Comparison of ENCODE assay signal across 25 cellular contexts in genomic region chr1:30900931-30901560, GRCh38. TPM values are rescaled to one million over a fixed set of nuclear protein-coding genes. Genes with fewer than 3 reads are reported as not detected.
A peak's percentile ranks its signal among the peaks of the same experiment; 100 is the strongest.
DNase-seq lines count a peak whose midpoint lies in the region; ATAC-seq, FAIRE-seq and TF ChIP-seq lines count a peak whose summit lies in the region.
"Had no signal": no experiment of that assay in that cellular context is flagged by ENCODE, and none has a peak within 500 bp of the region (broad histone marks: within the 10 kb centered on the region; RNA-seq: fewer than 3 reads in every experiment).

No MANE protein-coding gene starts in this region.

- FAIRE-seq in GM12892 (lab: Jason Lieb, UNC): no peak
- FAIRE-seq: GM19239 had no signal

- H3K36me3 ChIP-seq in stomach: no peaks in the 10 kb centered on the region

- peaks cover 24 to 76% (median 49%) of the 10 kb centered on the region in 4 donors for H3K4me1 ChIP-seq in stomach

- H3K4me3 ChIP-seq in stomach: no peak overlapping the region
- H3K4me3 ChIP-seq: body of pancreas, GM23338, skin epidermis had no signal

- intact Hi-C loops in stomach (cut with DNase I; ENCODE audit: low total_unique reads): no loop called here

- 71 to 90% (median 73%) methylated on average over 3 of the region's 3 CpGs for WGBS in stomach, 5 donors

- H3K27me3 ChIP-seq in stomach: no peaks in the 10 kb centered on the region
- H3K27me3 ChIP-seq: body of pancreas had no signal

- H3K27ac ChIP-seq in VCaP (peak overlapping the region; percentile 42; the same call in 1 of the 2 replicates), stomach (peak overlapping the region in 4 of 5 donors; percentile 66 to 85 (median 80))

- no peak for TF ChIP-seq EP300 in stomach (IDR thresholded peaks at IDR 0.05)

- ATAC-seq in HG02884 (IDR thresholded peaks at IDR 0.05; ENCODE audit: unreplicated experiment) (no peak), GM18907 (IDR thresholded peaks at IDR 0.05; ENCODE audit: unreplicated experiment) (no peak), GM18520 (IDR thresholded peaks at IDR 0.05; ENCODE audit: unreplicated experiment) (no peak)
- ATAC-seq: body of pancreas; GM23338; naive thymus-derived CD4-positive, alpha-beta T cell; stimulated activated naive CD8-positive, alpha-beta T cell treated with anti-CD3 and anti-CD28 coated beads, Interleukin-15, Interleukin-2, amounts not matched to agents 100 U/mL and 50 U/mL, for 24 hours had no signal

- TF ChIP-seq CTCF in VCaP (conservative IDR thresholded peaks at IDR 0.05): no peak
- no peak for TF ChIP-seq CTCF in stomach (IDR thresholded peaks at IDR 0.05)

- peak; percentile 69 for DNase-seq in DMS53 (lab: John Stamatoyannopoulos, UW)
- DNase-seq in iris pigment epithelial cell (ENCODE audit: low read depth): peak; percentile 34
- no peak for DNase-seq in stomach
- DNase-seq in GM12892 (ENCODE audit: insufficient read length): no peak
- DNase-seq: activated CD4-positive, alpha-beta T cell treated with anti-CD3 and anti-CD28 coated beads, Interleukin-2, amount 50 U/mL, for 1 hour; activated naive CD8-positive, alpha-beta T cell treated with anti-CD3 and anti-CD28 coated beads, Interleukin-2, amount 10 ng/mL, durations not matched to agents 7 days and 5 days; body of pancreas; CD4-positive, CD25-positive, alpha-beta regulatory T cell; cortex of kidney; DMS 273 treated with DMSO at 0.1 percent for 48 hours; GDM1; KBM-7; naive thymus-derived CD4-positive, alpha-beta T cell; NCI-H1694; SHP77 treated with DMSO at 0.1 percent for 48 hours; stimulated activated CD4-positive, alpha-beta T cell treated with anti-CD3 and anti-CD28 coated beads, Interleukin-4, amount 100 ng/mL, for 1 hour; stimulated activated naive CD8-positive, alpha-beta T cell treated with anti-CD3 and anti-CD28 coated beads, Interleukin-15, Interleukin-2, amounts not matched to agents 100 U/mL and 50 U/mL, for 24 hours; T-helper 1 cell had no signal

- TF ChIP-seq POLR2A in stomach (IDR thresholded peaks at IDR 0.05): no peak
- TF ChIP-seq POLR2A in GM12892 (IDR thresholded peaks at IDR 0.05; ENCODE audit: low read depth, low read length): no peak

- H3K9me3 ChIP-seq in stomach: no peaks in the 10 kb centered on the region
- H3K9me3 ChIP-seq: body of pancreas had no signal

RNA-seq across cellular contexts. Expression of gene SDC3, which starts 7.5 kb away (rescaled TPM):
- 10 to 100 TPM in 4 of 5 donors, under 1 TPM in 1; 0.58 to 47.2 (median 30.8) TPM for total RNA-seq in stomach
- polyA plus RNA-seq in stomach: 10 to 100 TPM in 2 of 3 donors, 1 to 10 TPM in 1; 9.9 to 13.0 (median 10.7) TPM
- 0.28 TPM for polyA plus RNA-seq in GM12892 (2012; ENCODE audit: missing spikeins)
- polyA plus RNA-seq: CD4-positive, CD25-positive, alpha-beta regulatory T cell had no signal

Comparison
In these comparisons a context has a peak if more than half of its experiments do, and no peak if none do; other contexts are left out.
1. DNase-seq: peak in DMS53 (single experiment) and iris pigment epithelial cell (single experiment); none in stomach (single experiment) and GM12892 (single experiment).